1 cellular context compared by ENCODE assay signal in the genomic region with DNA sequence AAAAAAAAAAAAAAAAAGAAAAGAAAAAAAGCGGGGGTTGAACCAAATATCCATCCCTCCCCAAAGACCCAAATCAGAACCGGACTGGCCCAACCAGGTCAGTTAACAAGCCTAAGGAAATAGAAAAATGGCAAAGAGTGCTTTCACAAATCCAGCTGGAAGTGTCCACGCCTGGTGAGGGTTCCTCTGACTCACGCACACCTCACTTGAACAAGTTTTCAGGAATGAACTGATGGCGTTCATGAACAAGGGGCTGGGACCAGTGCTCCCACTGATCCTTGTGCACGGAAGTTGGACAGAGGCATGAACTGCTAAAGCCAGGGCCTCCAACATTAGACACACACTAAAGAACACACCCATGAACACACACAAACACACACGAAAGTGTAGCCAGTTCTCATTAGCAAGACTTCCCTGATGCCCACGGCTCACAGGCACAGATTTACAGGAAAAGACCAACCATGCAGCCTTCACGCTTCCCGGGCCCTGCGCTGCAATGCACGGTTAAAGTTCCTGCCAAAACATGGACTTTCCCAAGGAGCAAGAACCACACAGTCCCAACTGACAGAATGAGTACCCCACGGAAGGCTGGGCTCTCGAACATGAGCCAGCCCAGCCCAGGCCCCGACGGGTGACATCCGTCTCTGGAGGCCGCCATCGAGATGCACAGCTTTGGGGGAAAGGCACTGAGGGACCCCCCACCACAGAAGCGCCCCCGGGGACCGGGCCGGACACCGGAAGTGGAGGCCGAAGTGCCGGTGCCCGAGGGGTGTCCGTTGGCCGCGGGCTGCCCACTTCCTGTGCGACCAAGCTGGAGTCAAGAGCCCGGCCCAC.
A peak's percentile ranks its signal among the peaks of the same experiment; 100 is the strongest.
TF ChIP-seq lines count a peak whose summit lies in the region.

No MANE protein-coding gene starts in this region.

TF ChIP-seq in K562, 482 proteins besides CTCF, POLR2A, EP300 and RAD21 (continued from another document and continues in another):
- TF ChIP-seq NELFE (IDR thresholded peaks at IDR 0.05; ENCODE audit: insufficient read depth, insufficient read length) (no peak), FOXA3 (CRISPR knock-in tag; conservative IDR thresholded peaks at IDR 0.05 in 1 of 2, IDR thresholded peaks at IDR 0.05 in 1 of 2) (peak in 1 of 2 experiments; percentile 40; a peak in 1 of 4 replicates), SREBF1 (IDR thresholded peaks at IDR 0.05; ENCODE audit: borderline replicate concordance, low read depth, low read length) (no peak), ZKSCAN1 (IDR thresholded peaks at IDR 0.05; ENCODE audit: low read depth, low read length) (peak; percentile 50; the same call in 1 of the 2 replicates), ZFPM2 (CRISPR knock-in tag; IDR thresholded peaks at IDR 0.05) (no peak), HMG20B (CRISPR knock-in tag; IDR thresholded peaks at IDR 0.05) (no peak), RAD51 (IDR thresholded peaks at IDR 0.05; ENCODE audit: borderline replicate concordance, low read depth) (no peak), FOXP1 (CRISPR knock-in tag; IDR thresholded peaks at IDR 0.05) (0 out of 2 replicates have a peak, but pooled peaks have one; percentile 17), ILF3 (IDR thresholded peaks at IDR 0.05; ENCODE audit: borderline replicate concordance) (no peak), L3MBTL2 (IDR thresholded peaks at IDR 0.05) (no peak), BCOR (IDR thresholded peaks at IDR 0.05) (no peak), MIER1 (IDR thresholded peaks at IDR 0.05; ENCODE audit: low read depth) (0 out of 2 replicates have a peak, but pooled peaks have one; percentile 20), ZNF143 (CRISPR knock-in tag; IDR thresholded peaks at IDR 0.05) (no peak), POLR2AphosphoS2 (IDR thresholded peaks at IDR 0.05; ENCODE audit: low read length) (no peak), ZNF707 (CRISPR knock-in tag; conservative IDR thresholded peaks at IDR 0.05) (no peak), GABPA (tag; conservative IDR thresholded peaks at IDR 0.05; ENCODE audit: low read depth) (no peak), GABPB2 (CRISPR knock-in tag; conservative IDR thresholded peaks at IDR 0.05) (no peak), RBM22 (IDR thresholded peaks at IDR 0.05; ENCODE audit: low read depth, low read length, poor library complexity, severe bottlenecking) (peak; percentile 75), KDM1A (IDR thresholded peaks at IDR 0.05) (no peak), ZBTB1 (CRISPR knock-in tag; IDR thresholded peaks at IDR 0.05; ENCODE audit: borderline replicate concordance, low read depth) (no peak), KDM5B (IDR thresholded peaks at IDR 0.05; ENCODE audit: insufficient replicate concordance, low read depth, low read length) (no peak), RNF2 (IDR thresholded peaks at IDR 0.05) (no peak), ZNF41 (CRISPR knock-in tag; conservative IDR thresholded peaks at IDR 0.05) (no peak), HMGN3 (IDR thresholded peaks at IDR 0.05; ENCODE audit: borderline replicate concordance, extremely low read depth, insufficient read length, low read depth, low read length) (no peak), POLR3A (IDR thresholded peaks at IDR 0.05; ENCODE audit: borderline replicate concordance, extremely low read depth, insufficient read depth, insufficient read length) (no peak), CBFA2T3 (IDR thresholded peaks at IDR 0.05) (no peak), SMAD3 (CRISPR knock-in tag; conservative IDR thresholded peaks at IDR 0.05) (no peak), ZNF76 (CRISPR knock-in tag; IDR thresholded peaks at IDR 0.05; ENCODE audit: borderline replicate concordance) (no peak), CBX2 (IDR thresholded peaks at IDR 0.05; ENCODE audit: insufficient read depth, low read length, poor library complexity, severe bottlenecking) (no peak), KDM4B (IDR thresholded peaks at IDR 0.05; ENCODE audit: borderline replicate concordance in 2 of 2, low read depth in 1 of 2) (no peak), ZBTB8A (IDR thresholded peaks at IDR 0.05; ENCODE audit: partially characterized antibody) (no peak), ZNF778 (CRISPR knock-in tag; IDR thresholded peaks at IDR 0.05) (no peak), FOS (IDR thresholded peaks at IDR 0.05; ENCODE audit: extremely low read depth, insufficient read length) (no peak), SIX5 (IDR thresholded peaks at IDR 0.05; ENCODE audit: borderline replicate concordance in 1 of 2, insufficient read depth in 1 of 2, low read depth in 1 of 2, low read length in 2 of 2) (no peak), CHD1 (IDR thresholded peaks at IDR 0.05; ENCODE audit: low read length) (peak; percentile 83), EHMT2 (IDR thresholded peaks at IDR 0.05) (no peak), SAFB2 (IDR thresholded peaks at IDR 0.05; ENCODE audit: borderline replicate concordance, low read depth, low read length, severe bottlenecking) (no peak), NFYB (IDR thresholded peaks at IDR 0.05; ENCODE audit: extremely low read depth, insufficient read length) (no peak), ZNF316 (IDR thresholded peaks at IDR 0.05) (no peak)
- TF ChIP-seq, protein P1, sequence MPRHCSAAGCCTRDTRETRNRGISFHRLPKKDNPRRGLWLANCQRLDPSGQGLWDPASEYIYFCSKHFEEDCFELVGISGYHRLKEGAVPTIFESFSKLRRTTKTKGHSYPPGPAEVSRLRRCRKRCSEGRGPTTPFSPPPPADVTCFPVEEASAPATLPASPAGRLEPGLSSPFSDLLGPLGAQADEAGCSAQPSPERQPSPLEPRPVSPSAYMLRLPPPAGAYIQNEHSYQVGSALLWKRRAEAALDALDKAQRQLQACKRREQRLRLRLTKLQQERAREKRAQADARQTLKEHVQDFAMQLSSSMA (CRISPR knock-in tag; IDR thresholded peaks at IDR 0.05): no peak
- TF ChIP-seq, protein P2, sequence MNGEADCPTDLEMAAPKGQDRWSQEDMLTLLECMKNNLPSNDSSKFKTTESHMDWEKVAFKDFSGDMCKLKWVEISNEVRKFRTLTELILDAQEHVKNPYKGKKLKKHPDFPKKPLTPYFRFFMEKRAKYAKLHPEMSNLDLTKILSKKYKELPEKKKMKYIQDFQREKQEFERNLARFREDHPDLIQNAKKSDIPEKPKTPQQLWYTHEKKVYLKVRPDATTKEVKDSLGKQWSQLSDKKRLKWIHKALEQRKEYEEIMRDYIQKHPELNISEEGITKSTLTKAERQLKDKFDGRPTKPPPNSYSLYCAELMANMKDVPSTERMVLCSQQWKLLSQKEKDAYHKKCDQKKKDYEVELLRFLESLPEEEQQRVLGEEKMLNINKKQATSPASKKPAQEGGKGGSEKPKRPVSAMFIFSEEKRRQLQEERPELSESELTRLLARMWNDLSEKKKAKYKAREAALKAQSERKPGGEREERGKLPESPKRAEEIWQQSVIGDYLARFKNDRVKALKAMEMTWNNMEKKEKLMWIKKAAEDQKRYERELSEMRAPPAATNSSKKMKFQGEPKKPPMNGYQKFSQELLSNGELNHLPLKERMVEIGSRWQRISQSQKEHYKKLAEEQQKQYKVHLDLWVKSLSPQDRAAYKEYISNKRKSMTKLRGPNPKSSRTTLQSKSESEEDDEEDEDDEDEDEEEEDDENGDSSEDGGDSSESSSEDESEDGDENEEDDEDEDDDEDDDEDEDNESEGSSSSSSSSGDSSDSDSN (IDR thresholded peaks at IDR 0.05; ENCODE audit: borderline replicate concordance in 1 of 2, low read depth in 2 of 2, low read length in 2 of 2): no peak
- TF ChIP-seq, protein P3, sequence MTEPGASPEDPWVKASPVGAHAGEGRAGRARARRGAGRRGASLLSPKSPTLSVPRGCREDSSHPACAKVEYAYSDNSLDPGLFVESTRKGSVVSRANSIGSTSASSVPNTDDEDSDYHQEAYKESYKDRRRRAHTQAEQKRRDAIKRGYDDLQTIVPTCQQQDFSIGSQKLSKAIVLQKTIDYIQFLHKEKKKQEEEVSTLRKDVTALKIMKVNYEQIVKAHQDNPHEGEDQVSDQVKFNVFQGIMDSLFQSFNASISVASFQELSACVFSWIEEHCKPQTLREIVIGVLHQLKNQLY (CRISPR knock-in tag; conservative IDR thresholded peaks at IDR 0.05): no peak
- TF ChIP-seq, protein P4, sequence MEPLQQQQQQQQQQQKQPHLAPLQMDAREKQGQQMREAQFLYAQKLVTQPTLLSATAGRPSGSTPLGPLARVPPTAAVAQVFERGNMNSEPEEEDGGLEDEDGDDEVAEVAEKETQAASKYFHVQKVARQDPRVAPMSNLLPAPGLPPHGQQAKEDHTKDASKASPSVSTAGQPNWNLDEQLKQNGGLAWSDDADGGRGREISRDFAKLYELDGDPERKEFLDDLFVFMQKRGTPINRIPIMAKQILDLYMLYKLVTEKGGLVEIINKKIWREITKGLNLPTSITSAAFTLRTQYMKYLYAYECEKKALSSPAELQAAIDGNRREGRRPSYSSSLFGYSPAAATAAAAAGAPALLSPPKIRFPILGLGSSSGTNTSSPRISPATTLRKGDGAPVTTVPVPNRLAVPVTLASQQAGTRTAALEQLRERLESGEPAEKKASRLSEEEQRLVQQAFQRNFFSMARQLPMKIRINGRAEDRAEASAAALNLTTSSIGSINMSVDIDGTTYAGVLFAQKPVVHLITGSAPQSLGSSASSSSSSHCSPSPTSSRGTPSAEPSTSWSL (CRISPR knock-in tag; IDR thresholded peaks at IDR 0.05; ENCODE audit: borderline replicate concordance): no peak
- TF ChIP-seq, protein P5, sequence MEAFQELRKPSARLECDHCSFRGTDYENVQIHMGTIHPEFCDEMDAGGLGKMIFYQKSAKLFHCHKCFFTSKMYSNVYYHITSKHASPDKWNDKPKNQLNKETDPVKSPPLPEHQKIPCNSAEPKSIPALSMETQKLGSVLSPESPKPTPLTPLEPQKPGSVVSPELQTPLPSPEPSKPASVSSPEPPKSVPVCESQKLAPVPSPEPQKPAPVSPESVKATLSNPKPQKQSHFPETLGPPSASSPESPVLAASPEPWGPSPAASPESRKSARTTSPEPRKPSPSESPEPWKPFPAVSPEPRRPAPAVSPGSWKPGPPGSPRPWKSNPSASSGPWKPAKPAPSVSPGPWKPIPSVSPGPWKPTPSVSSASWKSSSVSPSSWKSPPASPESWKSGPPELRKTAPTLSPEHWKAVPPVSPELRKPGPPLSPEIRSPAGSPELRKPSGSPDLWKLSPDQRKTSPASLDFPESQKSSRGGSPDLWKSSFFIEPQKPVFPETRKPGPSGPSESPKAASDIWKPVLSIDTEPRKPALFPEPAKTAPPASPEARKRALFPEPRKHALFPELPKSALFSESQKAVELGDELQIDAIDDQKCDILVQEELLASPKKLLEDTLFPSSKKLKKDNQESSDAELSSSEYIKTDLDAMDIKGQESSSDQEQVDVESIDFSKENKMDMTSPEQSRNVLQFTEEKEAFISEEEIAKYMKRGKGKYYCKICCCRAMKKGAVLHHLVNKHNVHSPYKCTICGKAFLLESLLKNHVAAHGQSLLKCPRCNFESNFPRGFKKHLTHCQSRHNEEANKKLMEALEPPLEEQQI (IDR thresholded peaks at IDR 0.05): no peak
- TF ChIP-seq, protein P6, sequence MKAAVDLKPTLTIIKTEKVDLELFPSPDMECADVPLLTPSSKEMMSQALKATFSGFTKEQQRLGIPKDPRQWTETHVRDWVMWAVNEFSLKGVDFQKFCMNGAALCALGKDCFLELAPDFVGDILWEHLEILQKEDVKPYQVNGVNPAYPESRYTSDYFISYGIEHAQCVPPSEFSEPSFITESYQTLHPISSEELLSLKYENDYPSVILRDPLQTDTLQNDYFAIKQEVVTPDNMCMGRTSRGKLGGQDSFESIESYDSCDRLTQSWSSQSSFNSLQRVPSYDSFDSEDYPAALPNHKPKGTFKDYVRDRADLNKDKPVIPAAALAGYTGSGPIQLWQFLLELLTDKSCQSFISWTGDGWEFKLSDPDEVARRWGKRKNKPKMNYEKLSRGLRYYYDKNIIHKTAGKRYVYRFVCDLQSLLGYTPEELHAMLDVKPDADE (conservative IDR thresholded peaks at IDR 0.05; ENCODE audit: control insufficient read depth, low read depth, low read length): no peak
- TF ChIP-seq, protein P7, sequence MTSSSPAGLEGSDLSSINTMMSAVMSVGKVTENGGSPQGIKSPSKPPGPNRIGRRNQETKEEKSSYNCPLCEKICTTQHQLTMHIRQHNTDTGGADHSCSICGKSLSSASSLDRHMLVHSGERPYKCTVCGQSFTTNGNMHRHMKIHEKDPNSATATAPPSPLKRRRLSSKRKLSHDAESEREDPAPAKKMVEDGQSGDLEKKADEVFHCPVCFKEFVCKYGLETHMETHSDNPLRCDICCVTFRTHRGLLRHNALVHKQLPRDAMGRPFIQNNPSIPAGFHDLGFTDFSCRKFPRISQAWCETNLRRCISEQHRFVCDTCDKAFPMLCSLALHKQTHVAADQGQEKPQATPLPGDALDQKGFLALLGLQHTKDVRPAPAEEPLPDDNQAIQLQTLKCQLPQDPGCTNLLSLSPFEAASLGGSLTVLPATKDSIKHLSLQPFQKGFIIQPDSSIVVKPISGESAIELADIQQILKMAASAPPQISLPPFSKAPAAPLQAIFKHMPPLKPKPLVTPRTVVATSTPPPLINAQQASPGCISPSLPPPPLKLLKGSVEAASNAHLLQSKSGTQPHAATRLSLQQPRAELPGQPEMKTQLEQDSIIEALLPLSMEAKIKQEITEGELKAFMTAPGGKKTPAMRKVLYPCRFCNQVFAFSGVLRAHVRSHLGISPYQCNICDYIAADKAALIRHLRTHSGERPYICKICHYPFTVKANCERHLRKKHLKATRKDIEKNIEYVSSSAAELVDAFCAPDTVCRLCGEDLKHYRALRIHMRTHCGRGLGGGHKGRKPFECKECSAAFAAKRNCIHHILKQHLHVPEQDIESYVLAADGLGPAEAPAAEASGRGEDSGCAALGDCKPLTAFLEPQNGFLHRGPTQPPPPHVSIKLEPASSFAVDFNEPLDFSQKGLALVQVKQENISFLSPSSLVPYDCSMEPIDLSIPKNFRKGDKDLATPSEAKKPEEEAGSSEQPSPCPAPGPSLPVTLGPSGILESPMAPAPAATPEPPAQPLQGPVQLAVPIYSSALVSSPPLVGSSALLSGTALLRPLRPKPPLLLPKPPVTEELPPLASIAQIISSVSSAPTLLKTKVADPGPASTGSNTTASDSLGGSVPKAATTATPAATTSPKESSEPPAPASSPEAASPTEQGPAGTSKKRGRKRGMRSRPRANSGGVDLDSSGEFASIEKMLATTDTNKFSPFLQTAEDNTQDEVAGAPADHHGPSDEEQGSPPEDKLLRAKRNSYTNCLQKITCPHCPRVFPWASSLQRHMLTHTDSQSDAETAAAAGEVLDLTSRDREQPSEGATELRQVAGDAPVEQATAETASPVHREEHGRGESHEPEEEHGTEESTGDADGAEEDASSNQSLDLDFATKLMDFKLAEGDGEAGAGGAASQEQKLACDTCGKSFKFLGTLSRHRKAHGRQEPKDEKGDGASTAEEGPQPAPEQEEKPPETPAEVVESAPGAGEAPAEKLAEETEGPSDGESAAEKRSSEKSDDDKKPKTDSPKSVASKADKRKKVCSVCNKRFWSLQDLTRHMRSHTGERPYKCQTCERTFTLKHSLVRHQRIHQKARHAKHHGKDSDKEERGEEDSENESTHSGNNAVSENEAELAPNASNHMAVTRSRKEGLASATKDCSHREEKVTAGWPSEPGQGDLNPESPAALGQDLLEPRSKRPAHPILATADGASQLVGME (CRISPR knock-in tag; IDR thresholded peaks at IDR 0.05): no peak
